Comparison of ENCODE assay signal across 27 cellular contexts in genomic region chr3:9869955-9870354, GRCh38. TPM values are rescaled to one million over a fixed set of nuclear protein-coding genes. Genes with fewer than 3 reads are reported as not detected.
DNase-seq lines count a peak whose midpoint lies in the region; ATAC-seq, FAIRE-seq and TF ChIP-seq lines count a peak whose summit lies in the region.
"Had no signal": no experiment of that assay in that cellular context is flagged by ENCODE, and none has a peak within 500 bp of the region (broad histone marks: within the 10 kb centered on the region; RNA-seq: fewer than 3 reads in every experiment).

No MANE protein-coding gene starts in this region.

- no peak overlapping the region for H3K9ac ChIP-seq in mesenchymal stem cell (ENCODE audit: low read length)
- H3K9ac ChIP-seq: BLaER1 treated with 17β-estradiol and CSF1 and Interleukin-3, amounts not matched to agents 10 nM and 100 nM had no signal

- H4K8ac ChIP-seq in mesenchymal stem cell (ENCODE audit: low read length): no peak overlapping the region

- ATAC-seq in A549: peak in 1 of 2 experiments; percentile 30; a peak in 1 of 6 replicates
- ATAC-seq in GM19452 (IDR thresholded peaks at IDR 0.05; ENCODE audit: unreplicated experiment): no peak
- ATAC-seq: GM12878 had no signal

- H3K14ac ChIP-seq in mesenchymal stem cell (ENCODE audit: low read length in 2 of 2): no peak overlapping the region

- H4K91ac ChIP-seq in mesenchymal stem cell (ENCODE audit: low read length): peak overlapping the region; percentile 39

- H3K4me3 ChIP-seq in A549: no peak overlapping the region
- H3K4me3 ChIP-seq in PC-9: no peak overlapping the region
- H3K4me3 ChIP-seq in mesenchymal stem cell (ENCODE audit: insufficient read depth in 1 of 2, low read depth in 1 of 2, low read length in 2 of 2): no peak overlapping the region
- H3K4me3 ChIP-seq in prostate gland: no peak overlapping the region
- no peak overlapping the region for H3K4me3 ChIP-seq in coronary artery
- H3K4me3 ChIP-seq: BLaER1 treated with 17β-estradiol and CSF1 and Interleukin-3, amounts not matched to agents 10 nM and 100 nM; GM12878; HAP-1 had no signal

- H3K9me2 ChIP-seq in PC-9 (ENCODE audit: insufficient read depth): no peaks in the 10 kb centered on the region

- TF ChIP-seq CTCF in A549 (IDR thresholded peaks at IDR 0.05): no peak
- TF ChIP-seq CTCF in PC-9 (conservative IDR thresholded peaks at IDR 0.05): no peak
- no peak for TF ChIP-seq CTCF in prostate gland (IDR thresholded peaks at IDR 0.05)
- TF ChIP-seq CTCF in coronary artery (IDR thresholded peaks at IDR 0.05): no peak

- H2BK12ac ChIP-seq in mesenchymal stem cell (ENCODE audit: low read length in 2 of 2): peak overlapping the region in 1 of 2 experiments; percentile 39

- no peaks in the 10 kb centered on the region for H3K79me2 ChIP-seq in PC-9 (ENCODE audit: low read depth)

- H2BK120ac ChIP-seq in mesenchymal stem cell (ENCODE audit: low read depth, low read length): no peak overlapping the region

- H3K9me3 ChIP-seq in A549 (no peaks in the 10 kb centered on the region), PC-9 (ENCODE audit: insufficient read depth, low read depth) (no peaks in the 10 kb centered on the region), mesenchymal stem cell (ENCODE audit: control insufficient read depth, low read length) (no peaks in the 10 kb centered on the region), prostate gland (no peaks in the 10 kb centered on the region)
- H3K9me3 ChIP-seq: BE2C; BLaER1 treated with 17β-estradiol and CSF1 and Interleukin-3, amounts not matched to agents 10 nM and 100 nM; HAP-1 had no signal

- no peak overlapping the region for H3K4me2 ChIP-seq in A549
- H3K4me2 ChIP-seq in PC-9: no peak overlapping the region
- H3K4me2 ChIP-seq in mesenchymal stem cell (ENCODE audit: low read length, poor library complexity, severe bottlenecking): no peak overlapping the region
- H3K4me2 ChIP-seq: BLaER1 treated with 17β-estradiol and CSF1 and Interleukin-3, amounts not matched to agents 10 nM and 100 nM had no signal

- no peak overlapping the region for H2AK5ac ChIP-seq in mesenchymal stem cell (ENCODE audit: low read length, severe bottlenecking)

- DNase-seq in A549 (ENCODE audit: low read depth in 1 of 2, low spot score in 1 of 2): no peak
- DNase-seq in PC-9: no peak
- DNase-seq in mesenchymal stem cell: no peak
- DNase-seq in posterior vena cava (ENCODE audit: low spot score): peak; percentile 11
- no peak for DNase-seq in prostate gland (ENCODE audit: low spot score)
- no peak for DNase-seq in coronary artery (ENCODE audit: low spot score)
- DNase-seq in NCI-H1105 (lab: John Stamatoyannopoulos, UW): no peak
- DNase-seq: ACHN; AML-193; BE2C; CD4-positive, alpha-beta T cell; CD8-positive, alpha-beta memory T cell; DMS 273 treated with DMSO at 0.1 percent for 48 hours; DMS79; EL; GDM1; GOT3 had no signal

- no peaks in the 10 kb centered on the region for H4K20me1 ChIP-seq in PC-9 (ENCODE audit: insufficient read depth)
- H4K20me1 ChIP-seq: BLaER1 treated with 17β-estradiol and CSF1 and Interleukin-3, amounts not matched to agents 10 nM and 100 nM had no signal

- H3K18ac ChIP-seq in mesenchymal stem cell (ENCODE audit: low read depth in 1 of 2, low read length in 2 of 2): no peak overlapping the region

- BruUV-seq in PC-9 (replicated peaks; lab: Mats Ljungman, UMichigan): no TSS peak

- H2AFZ ChIP-seq in PC-9: no peak overlapping the region
- no peak overlapping the region for H2AFZ ChIP-seq in mesenchymal stem cell (ENCODE audit: low read depth, low read length)

- CTCF ChIA-PET in A549 (lab: Yijun Ruan, JAX) (no interaction called here), PC-9 (lab: Charles Lee) (no interaction called here)

- no peak overlapping the region for H3K23ac ChIP-seq in mesenchymal stem cell (ENCODE audit: low read length in 2 of 2)

- intact Hi-C loops in PC-9 (cut with micrococcal nuclease; ENCODE audit: unreplicated experiment): no loop called here
- intact Hi-C loops in posterior vena cava (cut with DNase I): no loop called here
- intact Hi-C loops in prostate gland (cut with DNase I): no loop called here

- H3K4ac ChIP-seq in mesenchymal stem cell (ENCODE audit: low read depth in 1 of 2, low read length in 2 of 2): no peak overlapping the region

- no peak for FAIRE-seq in A549 (lab: Jason Lieb, UNC)
- FAIRE-seq: A204.1, D721Med, GM12878, GM19239, H54 had no signal

- H3K4me1 ChIP-seq in A549 (peaks cover 25% of the 10 kb centered on the region), PC-9 (replicated peaks; ENCODE audit: insufficient read depth) (peaks cover 32% of the 10 kb centered on the region), mesenchymal stem cell (ENCODE audit: control insufficient read depth, insufficient read depth, low read depth, low read length) (peaks cover 3% of the 10 kb centered on the region), prostate gland (replicated peaks) (no peaks in the 10 kb centered on the region)
- H3K4me1 ChIP-seq: BE2C; BLaER1 treated with 17β-estradiol and CSF1 and Interleukin-3, amounts not matched to agents 10 nM and 100 nM; HAP-1 had no signal

- H3K36me3 ChIP-seq in PC-9 (ENCODE audit: low read depth): no peaks in the 10 kb centered on the region
- no peaks in the 10 kb centered on the region for H3K36me3 ChIP-seq in mesenchymal stem cell (ENCODE audit: control insufficient read depth in 1 of 2, insufficient read depth in 2 of 2, low read depth in 1 of 2, low read length in 2 of 2)
- no peaks in the 10 kb centered on the region for H3K36me3 ChIP-seq in prostate gland
- H3K36me3 ChIP-seq: BE2C; BLaER1 treated with 17β-estradiol and CSF1 and Interleukin-3, amounts not matched to agents 10 nM and 100 nM; HAP-1 had no signal

- H3K79me1 ChIP-seq in mesenchymal stem cell (replicated peaks; ENCODE audit: low read length, poor library complexity, severe bottlenecking): no peaks in the 10 kb centered on the region

- H3K27ac ChIP-seq in A549 (peak overlapping the region; percentile 67 to 76; a peak in 5 of 6 replicates), PC-9 (peak overlapping the region; percentile 69; the same call in 1 of the 2 replicates), mesenchymal stem cell (ENCODE audit: low read length, poor library complexity, severe bottlenecking) (no peak overlapping the region), prostate gland (no peak overlapping the region), coronary artery (no peak overlapping the region)
- H3K27ac ChIP-seq: 22Rv1; BLaER1 treated with 17β-estradiol and CSF1 and Interleukin-3, amounts not matched to agents 10 nM and 100 nM had no signal

- WGBS in A549 (ENCODE audit: missing lambda C conversion rate): 95% methylated on average over 5 of the region's 5 CpGs
- WGBS in mesenchymal stem cell: 92% methylated on average over 5 of the region's 5 CpGs
- 53% methylated on average over 5 of the region's 5 CpGs for WGBS in prostate gland

- TF ChIP-seq POLR2A in A549 (IDR thresholded peaks at IDR 0.05; ENCODE audit: low read length) (no peak), prostate gland (IDR thresholded peaks at IDR 0.05) (no peak)

- peaks cover 11% of the 10 kb centered on the region for H3F3A ChIP-seq in PC-9 (ENCODE audit: insufficient read depth, low read depth)

- POLR2A ChIA-PET in A549 (lab: Yijun Ruan, JAX) (no interaction called here), PC-9 (lab: Charles Lee; ENCODE audit: unreplicated experiment) (no interaction called here)

- TF ChIP-seq EP300 in A549 (IDR thresholded peaks at IDR 0.05): no peak

- no peak overlapping the region for H2BK5ac ChIP-seq in mesenchymal stem cell (ENCODE audit: low read depth, low read length, poor library complexity, severe bottlenecking)

- no peak overlapping the region for H2BK15ac ChIP-seq in mesenchymal stem cell (ENCODE audit: low read depth, poor library complexity, severe bottlenecking)

- TF ChIP-seq RAD21 in A549 (conservative IDR thresholded peaks at IDR 0.05 in 1 of 2, IDR thresholded peaks at IDR 0.05 in 1 of 2): no peak

- H3K27me3 ChIP-seq in PC-9 (ENCODE audit: insufficient read depth, low read depth) (no peaks in the 10 kb centered on the region), mesenchymal stem cell (ENCODE audit: control insufficient read depth in 1 of 2, insufficient read depth in 1 of 2, low read length in 2 of 2) (no peaks in the 10 kb centered on the region), prostate gland (replicated peaks; ENCODE audit: insufficient read depth) (no peaks in the 10 kb centered on the region)
- H3K27me3 ChIP-seq: BE2C; BLaER1 treated with 17β-estradiol and CSF1 and Interleukin-3, amounts not matched to agents 10 nM and 100 nM had no signal

RNA-seq across cellular contexts. Expression of gene CIDEC, which starts 10.1 kb away (rescaled TPM):
- polyA plus RNA-seq in A549 (2011; rRNA removed) (6.3 and 10.4 TPM in 2 replicates), A549 (2017; fragmentation: RNase III; extraction: RNeasy Plus Mini Kit Qiagen cat#74134 plus additional on column Dnase treatment) (2.0 to 3.3 TPM (median 2.8 TPM) in 3 replicates)
- polyA plus RNA-seq in A549 (2012; cell fraction: cytosol; rRNA removed): 3.5 and 3.9 TPM in 2 replicates
- 2.5 and 3.5 TPM in 2 replicates for polyA plus RNA-seq in A549 (2012; cell fraction: nucleus; rRNA removed)
- 10.9 and 11.2 TPM in 2 replicates for polyA minus RNA-seq in A549 (2011; rRNA and poly(A)+ RNA removed)
- total RNA-seq in PC-9 (2021) (0.37 TPM in 1 of 2 replicates, not detected in the other), posterior vena cava (1 to 10 TPM; 1.2 to 2.9 TPM), prostate gland (1 to 10 TPM in 1 of 2 donors, not detected in 1; 3.5 TPM)
- 0.07 TPM for polyA plus RNA-seq in mesenchymal stem cell (2013, experiment 1 of 2)
- polyA plus RNA-seq in mesenchymal stem cell (2013, experiment 2 of 2): not detected
- total RNA-seq: CD4-positive, alpha-beta T cell; CD8-positive, alpha-beta memory T cell; GM12878 had no signal
- polyA plus RNA-seq: CD14-positive monocyte; CD8-positive, alpha-beta memory T cell had no signal

RNA-seq across cellular contexts. Expression of gene JAGN1, which starts 20.5 kb away (rescaled TPM):
- 63.2 and 79.3 TPM in 2 replicates for polyA plus RNA-seq in A549 (2011; rRNA removed)
- 54.9 and 75.5 TPM in 2 replicates for polyA plus RNA-seq in A549 (2012; cell fraction: cytosol; rRNA removed)
- 28.0 and 40.6 TPM in 2 replicates for polyA plus RNA-seq in A549 (2012; cell fraction: nucleus; rRNA removed)
- 48.6 to 53.7 TPM (median 49.6 TPM) in 3 replicates for polyA plus RNA-seq in A549 (2017; fragmentation: RNase III; extraction: RNeasy Plus Mini Kit Qiagen cat#74134 plus additional on column Dnase treatment)
- 51.1 and 62.9 TPM in 2 replicates for polyA minus RNA-seq in A549 (2011; rRNA and poly(A)+ RNA removed)
- 46.7 and 52.4 TPM in 2 replicates for total RNA-seq in PC-9 (2021)
- polyA plus RNA-seq in mesenchymal stem cell (2013, experiment 1 of 2): 23.3 TPM
- 22.6 TPM for polyA plus RNA-seq in mesenchymal stem cell (2013, experiment 2 of 2)
- 10 to 100 TPM; 19.6 to 20.0 TPM for total RNA-seq in posterior vena cava
- 10 to 100 TPM; 37.0 to 61.5 TPM for total RNA-seq in prostate gland

RNA-seq across cellular contexts. Expression of gene RPUSD3, which starts 26.1 kb away (rescaled TPM):
- polyA plus RNA-seq in A549 (2011; rRNA removed): 38.9 and 47.1 TPM in 2 replicates
- polyA plus RNA-seq in A549 (2012; cell fraction: cytosol; rRNA removed): 61.3 and 76.6 TPM in 2 replicates
- polyA plus RNA-seq in A549 (2012; cell fraction: nucleus; rRNA removed): 74.5 and 81.9 TPM in 2 replicates
- polyA plus RNA-seq in A549 (2017; fragmentation: RNase III; extraction: RNeasy Plus Mini Kit Qiagen cat#74134 plus additional on column Dnase treatment): 42.2 to 45.0 TPM (median 44.5 TPM) in 3 replicates
- 39.0 and 44.1 TPM in 2 replicates for polyA minus RNA-seq in A549 (2011; rRNA and poly(A)+ RNA removed)
- total RNA-seq in PC-9 (2021): 53.2 and 57.7 TPM in 2 replicates
- 38.5 TPM for polyA plus RNA-seq in mesenchymal stem cell (2013, experiment 1 of 2)
- polyA plus RNA-seq in mesenchymal stem cell (2013, experiment 2 of 2): 35.7 TPM
- 10 to 100 TPM; 18.2 to 20.0 TPM for total RNA-seq in posterior vena cava
- 10 to 100 TPM; 40.9 to 44.6 TPM for total RNA-seq in prostate gland

RNA-seq across cellular contexts. Expression of gene IL17RE, which starts 32.7 kb away (rescaled TPM):
- polyA plus RNA-seq in A549 (2011; rRNA removed) (0.53 and 0.60 TPM in 2 replicates), A549 (2017; fragmentation: RNase III; extraction: RNeasy Plus Mini Kit Qiagen cat#74134 plus additional on column Dnase treatment) (0.44 to 0.67 TPM (median 0.47 TPM) in 3 replicates)
- 0.65 and 0.79 TPM in 2 replicates for polyA plus RNA-seq in A549 (2012; cell fraction: cytosol; rRNA removed)
- 3.4 and 3.7 TPM in 2 replicates for polyA plus RNA-seq in A549 (2012; cell fraction: nucleus; rRNA removed)
- polyA minus RNA-seq in A549 (2011; rRNA and poly(A)+ RNA removed): 0.92 and 1.3 TPM in 2 replicates
- total RNA-seq in PC-9 (2021) (22.7 and 23.8 TPM in 2 replicates), posterior vena cava (1 to 10 TPM; 9.6 to 10.0 TPM), prostate gland (10 to 100 TPM; 10.1 to 28.2 TPM)
- 1.0 TPM for polyA plus RNA-seq in mesenchymal stem cell (2013, experiment 1 of 2)
- 0.68 TPM for polyA plus RNA-seq in mesenchymal stem cell (2013, experiment 2 of 2)
- polyA plus RNA-seq: CD14-positive monocyte had no signal

RNA-seq across cellular contexts. Expression of gene IL17RC, which starts 46.9 kb away (rescaled TPM):
- 7.7 and 12.2 TPM in 2 replicates for polyA plus RNA-seq in A549 (2011; rRNA removed)
- polyA plus RNA-seq in A549 (2012; cell fraction: cytosol; rRNA removed): 12.1 and 17.1 TPM in 2 replicates
- polyA plus RNA-seq in A549 (2012; cell fraction: nucleus; rRNA removed): 34.0 and 43.5 TPM in 2 replicates
- 9.1 to 9.8 TPM (median 9.4 TPM) in 3 replicates for polyA plus RNA-seq in A549 (2017; fragmentation: RNase III; extraction: RNeasy Plus Mini Kit Qiagen cat#74134 plus additional on column Dnase treatment)
- 16.6 and 23.1 TPM in 2 replicates for polyA minus RNA-seq in A549 (2011; rRNA and poly(A)+ RNA removed)
- 45.0 and 54.6 TPM in 2 replicates for total RNA-seq in PC-9 (2021)
- polyA plus RNA-seq in mesenchymal stem cell (2013, experiment 1 of 2): 31.0 TPM
- polyA plus RNA-seq in mesenchymal stem cell (2013, experiment 2 of 2): 31.2 TPM
- 10 to 100 TPM; 31.9 to 41.1 TPM for total RNA-seq in posterior vena cava
- total RNA-seq in prostate gland: 100 to 1,000 TPM in 1 of 2 donors, 10 to 100 TPM in 1; 80.7 to 152 TPM

Comparison
In these comparisons a context has a peak if more than half of its experiments do, and no peak if none do; other contexts are left out.
1. H3K27ac ChIP-seq: peak in A549 (2 of 2) and PC-9 (single experiment); none in mesenchymal stem cell (single experiment), prostate gland (0 of 2) and coronary artery (0 of 2).